ENCODE assay signal across 8 cellular contexts in genomic region chr6:149319413-149319812, GRCh38. TPM values are rescaled to one million over a fixed set of nuclear protein-coding genes. Genes with fewer than 3 reads are reported as not detected.
DNase-seq lines count a peak whose midpoint lies in the region; ATAC-seq and TF ChIP-seq lines count a peak whose summit lies in the region.

No MANE protein-coding gene starts in this region.

- peak overlapping the region in 1 of 2 donors; percentile 99 for H3K4me3 ChIP-seq in body of pancreas

- DNase-seq in activated naive CD4-positive, alpha-beta T cell treated with anti-CD3 and anti-CD28 coated beads for 36 hours: no peak
- no peak for DNase-seq in activated naive CD4-positive, alpha-beta T cell treated with Interleukin-2 at 50 U/mL for 16 hours
- DNase-seq in body of pancreas: no peak
- peak; percentile 48 for DNase-seq in medulla oblongata (ENCODE audit: extremely low spot score)
- no peak for DNase-seq in type B pancreatic cell (ENCODE audit: extremely low spot score, unreplicated experiment)
- no peak for DNase-seq in NCI-H1694 treated with DMSO at 0.1 percent for 48 hours (lab: John Stamatoyannopoulos, UW)
- DNase-seq in anterior cingulate cortex (lab: John Stamatoyannopoulos, UW): no peak
- no peak for DNase-seq in GM19238 (ENCODE audit: insufficient read length, low spot score)

- peaks cover 13% of the 10 kb centered on the region for H3K36me3 Mint-ChIP-seq in activated naive CD4-positive, alpha-beta T cell treated with anti-CD3 and anti-CD28 coated beads for 36 hours (ENCODE audit: low read depth)
- H3K36me3 Mint-ChIP-seq in type B pancreatic cell: no peaks in the 10 kb centered on the region

- intact Hi-C loops in activated naive CD4-positive, alpha-beta T cell treated with anti-CD3 and anti-CD28 coated beads for 36 hours (cut with micrococcal nuclease): loop anchor here (1.0 to 2.0 kb wide), 10 partner anchors 17 to 197 kb away; partner anchors contain the start of gene ZC3H12D
- intact Hi-C loops in body of pancreas (cut with DNase I): no loop called here

- peaks cover 44% of the 10 kb centered on the region for H3K4me1 ChIP-seq in body of pancreas

- CTCF ChIA-PET in activated naive CD4-positive, alpha-beta T cell treated with anti-CD3 and anti-CD28 coated beads for 36 hours (lab: Charles Lee): interaction anchor here (0.7 to 1.6 kb wide), 4 partner anchors 15 to 288 kb away, joined by 3 to 4 read pairs (median 3); no protein-coding TSS in a partner anchor

- H3K27ac Mint-ChIP-seq in activated naive CD4-positive, alpha-beta T cell treated with anti-CD3 and anti-CD28 coated beads for 36 hours: peak overlapping the region; percentile 94
- peak overlapping the region; percentile 89 for H3K27ac Mint-ChIP-seq in type B pancreatic cell

- H3K4me1 Mint-ChIP-seq in activated naive CD4-positive, alpha-beta T cell treated with anti-CD3 and anti-CD28 coated beads for 36 hours (ENCODE audit: low read depth): peaks cover 51% of the 10 kb centered on the region
- peaks cover 35% of the 10 kb centered on the region for H3K4me1 Mint-ChIP-seq in type B pancreatic cell (ENCODE audit: unreplicated experiment)

- no peak for ATAC-seq in body of pancreas

- no peak for TF ChIP-seq CTCF in body of pancreas (IDR thresholded peaks at IDR 0.05)
- TF ChIP-seq CTCF in type B pancreatic cell (conservative IDR thresholded peaks at IDR 0.05): no peak

- no peaks in the 10 kb centered on the region for H3K9me3 Mint-ChIP-seq in activated naive CD4-positive, alpha-beta T cell treated with anti-CD3 and anti-CD28 coated beads for 36 hours
- no peaks in the 10 kb centered on the region for H3K9me3 Mint-ChIP-seq in type B pancreatic cell

- H3K27ac ChIP-seq in body of pancreas: peak overlapping the region; percentile 6 to 99 (median 98)

- H3K27me3 ChIP-seq in body of pancreas: no peaks in the 10 kb centered on the region

- 9 to 10% methylated on average over 3 of the region's 3 CpGs for WGBS in body of pancreas, 2 donors

- H3K4me3 Mint-ChIP-seq in activated naive CD4-positive, alpha-beta T cell treated with anti-CD3 and anti-CD28 coated beads for 36 hours: peak overlapping the region; percentile 81
- peak overlapping the region; percentile 90 for H3K4me3 Mint-ChIP-seq in type B pancreatic cell

- H3K27me3 Mint-ChIP-seq in activated naive CD4-positive, alpha-beta T cell treated with anti-CD3 and anti-CD28 coated beads for 36 hours (ENCODE audit: low read depth): no peaks in the 10 kb centered on the region
- H3K27me3 Mint-ChIP-seq in type B pancreatic cell: no peaks in the 10 kb centered on the region

- no peaks in the 10 kb centered on the region for H3K36me3 ChIP-seq in body of pancreas (replicated peaks in 1 of 2; ENCODE audit: insufficient read depth in 1 of 2, low read depth in 2 of 2)

- TF ChIP-seq POLR2A in body of pancreas (IDR thresholded peaks at IDR 0.05): no peak

- H3K9me3 ChIP-seq in body of pancreas: no peaks in the 10 kb centered on the region

RNA-seq across cellular contexts. Expression of gene TAB2, which starts 1.9 kb away (rescaled TPM):
- total RNA-seq in activated naive CD4-positive, alpha-beta T cell treated with anti-CD3 and anti-CD28 coated beads for 36 hours: 10 to 100 TPM; 62.1 to 66.7 TPM
- 10 to 100 TPM; 25.7 to 26.2 TPM for total RNA-seq in body of pancreas
- 58.7 TPM in 2 replicates for total RNA-seq in type B pancreatic cell (ENCODE audit: low replicate concordance)
